In the genomic region with DNA sequence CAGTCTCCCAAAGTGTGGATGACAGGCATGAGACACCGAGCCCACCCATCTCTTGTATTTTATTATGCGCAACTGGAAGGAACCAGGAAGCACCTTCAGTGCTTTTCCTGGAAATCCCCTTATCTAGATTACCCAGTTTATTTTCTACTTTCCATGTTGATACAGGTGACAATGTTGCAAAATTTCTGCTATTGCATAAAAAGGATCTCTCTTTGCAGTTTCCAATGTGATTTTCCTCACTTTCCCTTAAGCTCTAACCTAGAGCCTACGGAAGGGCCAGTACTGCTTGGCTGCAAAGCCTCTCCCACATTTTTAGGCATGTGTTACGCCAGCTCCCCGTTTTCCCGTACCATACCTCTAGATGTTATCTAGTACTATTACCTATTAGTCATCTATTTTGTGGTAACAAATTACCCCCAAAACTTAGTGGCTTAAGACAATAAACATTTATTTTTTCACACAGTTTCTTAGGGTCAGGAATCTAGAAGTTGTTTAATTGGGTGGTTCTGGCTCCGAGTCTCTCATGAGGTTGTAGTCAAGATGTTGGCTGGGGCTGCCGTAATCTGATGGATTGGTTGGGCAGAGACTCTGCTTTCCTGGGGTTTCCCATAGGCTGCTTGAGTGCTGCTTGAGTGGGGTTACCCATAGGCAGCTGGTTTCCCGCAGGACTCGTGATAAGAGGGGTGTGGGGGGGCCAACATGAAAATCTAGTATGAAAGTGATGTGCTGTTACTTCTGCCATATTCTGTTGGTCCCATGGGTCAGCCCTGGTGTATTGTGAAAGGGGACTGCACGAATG, we compare ENCODE assay signal across 16 cellular contexts.
DNase-seq lines count a peak whose midpoint lies in the region; ATAC-seq and TF ChIP-seq lines count a peak whose summit lies in the region.
"Had no signal": no experiment of that assay in that cellular context is flagged by ENCODE, and none has a peak within 500 bp of the region (broad histone marks: within the 10 kb centered on the region; RNA-seq: fewer than 3 reads in every experiment).

No MANE protein-coding gene starts in this region.

- ATAC-seq in IMR-90 (ENCODE audit: low read depth) (no peak), left lobe of liver (peak; percentile 66), right lobe of liver (peak; percentile 78 to 91 (median 86)), upper lobe of right lung (peak; percentile 71), HG03135 (IDR thresholded peaks at IDR 0.05; ENCODE audit: unreplicated experiment) (no peak)
- ATAC-seq: GM23338, HCT116 had no signal

- H3K56ac ChIP-seq in IMR-90 (ENCODE audit: extremely low read depth, insufficient read depth, low read length) = no peak overlapping the region

- H3K4me3 ChIP-seq in IMR-90 (ENCODE audit: insufficient read depth, low read depth, low read length) = no peak overlapping the region
- H3K4me3 ChIP-seq in right lobe of liver = no peak overlapping the region
- no peak overlapping the region for H3K4me3 ChIP-seq in upper lobe of right lung
- H3K4me3 ChIP-seq: BLaER1, GM23338 had no signal

- no peak overlapping the region for H2BK20ac ChIP-seq in IMR-90 (ENCODE audit: low read depth, low read length)

- intact Hi-C loops in IMR-90 (cut with micrococcal nuclease) (no loop called here), right lobe of liver (cut with DNase I) (no loop called here), upper lobe of right lung (cut with DNase I) (no loop called here)

- H3K4me1 ChIP-seq in IMR-90 (ENCODE audit: control insufficient read depth, insufficient read depth, low read length) (no peaks in the 10 kb centered on the region), right lobe of liver (peaks cover 0 to 15% (median 3%) of the 10 kb centered on the region in 4 donors), upper lobe of right lung (no peaks in the 10 kb centered on the region)

- no peak overlapping the region for H3K4me2 ChIP-seq in IMR-90 (ENCODE audit: low read depth, low read length)
- H3K4me2 ChIP-seq: BLaER1, GM23338 had no signal

- H3K14ac ChIP-seq in IMR-90 (replicated peaks; ENCODE audit: low read depth, low read length) = no peak overlapping the region

- DNase-seq in IMR-90 (no peak), left lobe of liver (ENCODE audit: low spot score) (no peak), right lobe of liver (no peak), upper lobe of right lung (no peak), Kasumi-1 (lab: John Stamatoyannopoulos, UW) (no peak), hepatic stellate cell (ENCODE audit: low spot score) (no peak)
- DNase-seq: 8988T; CD4-positive, alpha-beta memory T cell; DMS153; DMS79; GDM1; H7 had no signal

- H3K9me1 ChIP-seq in IMR-90 (ENCODE audit: insufficient read depth, low read length) = no peaks in the 10 kb centered on the region

- no peak overlapping the region for H3K4ac ChIP-seq in IMR-90 (ENCODE audit: low read depth, low read length)

- dilution Hi-C loops in IMR-90 (cut with HindIII; ENCODE audit: low sequenced_read_pairs, unreplicated experiment) = no loop called here

- no peak overlapping the region for H3K9ac ChIP-seq in IMR-90 (ENCODE audit: low read depth, low read length)
- H3K9ac ChIP-seq: BLaER1 had no signal

- peaks cover 3% of the 10 kb centered on the region; the same call in 1 of the 2 replicates for H3K9me3 ChIP-seq in IMR-90 (ENCODE audit: control insufficient read depth, insufficient read depth, low read length)
- H3K9me3 ChIP-seq in right lobe of liver = no peaks in the 10 kb centered on the region
- no peaks in the 10 kb centered on the region for H3K9me3 ChIP-seq in upper lobe of right lung

- TF ChIP-seq CTCF in IMR-90 (conservative IDR thresholded peaks at IDR 0.05; ENCODE audit: low read depth, low read length) = no peak
- no peak for TF ChIP-seq CTCF in right lobe of liver (IDR thresholded peaks at IDR 0.05)
- no peak for TF ChIP-seq CTCF in upper lobe of right lung (IDR thresholded peaks at IDR 0.05)

- H3K18ac ChIP-seq in IMR-90 (ENCODE audit: low read depth, low read length) = no peak overlapping the region

- H2AFZ ChIP-seq in IMR-90 (replicated peaks; ENCODE audit: low read length, poor library complexity) = no peak overlapping the region
- H2AFZ ChIP-seq: GM23338 had no signal

- H4K20me1 ChIP-seq in IMR-90 (ENCODE audit: insufficient read depth, low read length) = no peaks in the 10 kb centered on the region
- H4K20me1 ChIP-seq: BLaER1 had no signal

- no TSS peak for BruUV-seq in IMR-90 (replicated peaks; lab: Mats Ljungman, UMichigan)

- CTCF ChIA-PET in IMR-90 (lab: Yijun Ruan, JAX) = interaction anchor here (1.1 kb wide), 1 partner anchor 47 kb away, joined by 3 read pairs; no protein-coding TSS in a partner anchor

- TF ChIP-seq POLR2A in IMR-90 (IDR thresholded peaks at IDR 0.05; ENCODE audit: low read depth, low read length) = no peak
- TF ChIP-seq POLR2A in right lobe of liver (IDR thresholded peaks at IDR 0.05) = no peak

- H4K91ac ChIP-seq in IMR-90 (ENCODE audit: insufficient read depth, low read depth, low read length) = no peak overlapping the region

- POLR2A ChIA-PET in IMR-90 (lab: Charles Lee; ENCODE audit: unreplicated experiment) = no interaction called here

- H3K36me3 ChIP-seq in IMR-90 (ENCODE audit: control insufficient read depth, insufficient read depth, low read length) = no peaks in the 10 kb centered on the region
- H3K36me3 ChIP-seq in right lobe of liver = no peaks in the 10 kb centered on the region
- H3K36me3 ChIP-seq in upper lobe of right lung = no peaks in the 10 kb centered on the region

- H4K8ac ChIP-seq in IMR-90 (ENCODE audit: low read depth in 2 of 2, low read length in 2 of 2) = no peak overlapping the region

- H4K5ac ChIP-seq in IMR-90 (ENCODE audit: low read depth, low read length) = no peak overlapping the region

- H3K79me1 ChIP-seq in IMR-90 (ENCODE audit: low read depth in 1 of 2, low read length in 2 of 2) = peaks cover 0 to 8% of the 10 kb centered on the region in 2 experiments; a peak in 2 of 4 replicates

- H2AK5ac ChIP-seq in IMR-90 (ENCODE audit: low read depth, low read length) = no peak overlapping the region

- no peak for TF ChIP-seq RAD21 in IMR-90 (IDR thresholded peaks at IDR 0.05; ENCODE audit: low read length)

- in situ Hi-C loops in IMR-90 (cut with MboI; ENCODE audit: low sequenced_read_pairs) = no loop called here

- H3K27me3 ChIP-seq in IMR-90 (ENCODE audit: control insufficient read depth, insufficient read depth, low read length) (no peaks in the 10 kb centered on the region), right lobe of liver (no peaks in the 10 kb centered on the region), upper lobe of right lung (no peaks in the 10 kb centered on the region)
- H3K27me3 ChIP-seq: BLaER1 had no signal

- H2BK15ac ChIP-seq in IMR-90 (ENCODE audit: low read depth, low read length) = no peak overlapping the region

- H3K23ac ChIP-seq in IMR-90 (ENCODE audit: low read depth, low read length) = no peak overlapping the region

- no peak overlapping the region for H2BK5ac ChIP-seq in IMR-90 (ENCODE audit: low read depth, low read length, poor library complexity, severe bottlenecking)

- H3K27ac ChIP-seq in IMR-90 (ENCODE audit: insufficient read depth, low read length) = no peak overlapping the region
- H3K27ac ChIP-seq in right lobe of liver = peak overlapping the region in 1 of 3 donors; percentile 45
- no peak overlapping the region for H3K27ac ChIP-seq in upper lobe of right lung
- H3K27ac ChIP-seq: BLaER1 had no signal

- no peak overlapping the region for H2BK120ac ChIP-seq in IMR-90 (ENCODE audit: low read depth, low read length)

- H2AK9ac ChIP-seq in IMR-90 (replicated peaks; ENCODE audit: low read depth, low read length, poor library complexity) = peak overlapping the region; percentile 45

- 90% methylated on average over 2 of the region's 11 CpGs; no CpG with 5 or more reads in 1 of the 2 experiments for WGBS in IMR-90 (ENCODE audit: extremely low coverage in 2 of 2, insufficient read length in 1 of 2), 2 experiments
- WGBS in right lobe of liver (ENCODE audit: insufficient coverage, low coverage, low lambda C conversion rate, missing lambda C conversion rate) = 59% methylated on average over 7 of the region's 11 CpGs

TF ChIP-seq in IMR-90, 13 proteins besides CTCF, POLR2A, EP300 and RAD21:
- TF ChIP-seq NFE2L2 (IDR thresholded peaks at IDR 0.05; ENCODE audit: low read depth, low read length) = no peak
- TF ChIP-seq, protein P1, sequence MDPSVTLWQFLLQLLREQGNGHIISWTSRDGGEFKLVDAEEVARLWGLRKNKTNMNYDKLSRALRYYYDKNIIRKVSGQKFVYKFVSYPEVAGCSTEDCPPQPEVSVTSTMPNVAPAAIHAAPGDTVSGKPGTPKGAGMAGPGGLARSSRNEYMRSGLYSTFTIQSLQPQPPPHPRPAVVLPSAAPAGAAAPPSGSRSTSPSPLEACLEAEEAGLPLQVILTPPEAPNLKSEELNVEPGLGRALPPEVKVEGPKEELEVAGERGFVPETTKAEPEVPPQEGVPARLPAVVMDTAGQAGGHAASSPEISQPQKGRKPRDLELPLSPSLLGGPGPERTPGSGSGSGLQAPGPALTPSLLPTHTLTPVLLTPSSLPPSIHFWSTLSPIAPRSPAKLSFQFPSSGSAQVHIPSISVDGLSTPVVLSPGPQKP (IDR thresholded peaks at IDR 0.05; ENCODE audit: borderline replicate concordance, low read depth, low read length) = no peak
- TF ChIP-seq CHD1 (IDR thresholded peaks at IDR 0.05; ENCODE audit: low read depth, low read length) = no peak
- no peak for TF ChIP-seq MAFK (IDR thresholded peaks at IDR 0.05; ENCODE audit: low read depth, low read length)
- TF ChIP-seq MAZ (IDR thresholded peaks at IDR 0.05; ENCODE audit: borderline replicate concordance, low read depth, low read length) = no peak
TF ChIP-seq in IMR-90: peak in this region for 0.

Comparison
In these comparisons a context has a peak if more than half of its experiments do, and no peak if none do; other contexts are left out.
1. ATAC-seq: peak in left lobe of liver (single experiment), right lobe of liver (4 of 4) and upper lobe of right lung (single experiment); none in IMR-90 (single experiment) and HG03135 (single experiment).